35 cellular contexts compared by ENCODE assay signal in the genomic region with DNA sequence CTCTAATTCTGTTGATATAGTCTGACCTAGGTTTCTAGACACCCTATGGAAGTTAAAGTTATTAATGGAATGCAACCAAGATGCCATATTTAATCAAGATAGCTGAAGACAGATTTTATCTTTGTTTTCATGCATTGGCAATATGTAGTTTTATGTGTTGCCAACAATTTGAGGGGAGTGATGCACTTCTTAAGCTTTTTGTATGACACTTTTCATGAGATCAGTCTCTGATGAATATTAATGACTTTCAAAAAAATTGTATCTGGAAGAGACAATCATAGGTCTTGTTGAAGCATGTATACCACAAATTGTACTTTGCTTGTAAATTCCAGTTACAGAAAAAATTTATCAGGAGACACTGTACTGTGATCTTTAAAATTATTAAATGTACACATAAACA.
"Had no signal": no experiment of that assay in that cellular context is flagged by ENCODE, and none has a peak within 500 bp of the region (broad histone marks: within the 10 kb centered on the region; RNA-seq: fewer than 3 reads in every experiment).

No MANE protein-coding gene starts in this region.

- H3K36me3 Mint-ChIP-seq: activated CD4-positive, alpha-beta memory T cell treated with anti-CD3 and anti-CD28 coated beads for 36 hours; activated CD8-positive, alpha-beta memory T cell treated with anti-CD3 and anti-CD28 coated beads, Interleukin-2, amount 10 ng/mL, durations not matched to agents 7 days and 5 days; activated naive CD8-positive, alpha-beta T cell treated with anti-CD3 and anti-CD28 coated beads for 36 hours had no signal

- H3K4me1 ChIP-seq: adrenal gland, body of pancreas, colonic mucosa, gastrocnemius medialis had no signal

- H3K9me3 ChIP-seq: adrenal gland, body of pancreas, breast epithelium, colonic mucosa, gastrocnemius medialis had no signal

- H3K4me3 ChIP-seq: adrenal gland, body of pancreas, breast epithelium, cardiac muscle cell, colonic mucosa, gastrocnemius medialis had no signal

- ATAC-seq: activated CD4-positive, alpha-beta T cell treated with anti-CD3 and anti-CD28 coated beads for 36 hours; activated CD8-positive, alpha-beta memory T cell treated with anti-CD3 and anti-CD28 coated beads, Interleukin-2, amount 10 ng/mL, durations not matched to agents 7 days and 5 days; activated CD8-positive, alpha-beta T cell treated with anti-CD3 and anti-CD28 coated beads, Interleukin-2, amount 10 ng/mL, durations not matched to agents 7 days and 5 days; activated naive CD8-positive, alpha-beta T cell treated with anti-CD3 and anti-CD28 coated beads, Interleukin-2, amount 50 U/mL, for 24 hours; body of pancreas; esophagus mucosa; gastrocnemius medialis; T-helper 17 cell had no signal

- H3K9me3 Mint-ChIP-seq: activated CD4-positive, alpha-beta memory T cell treated with anti-CD3 and anti-CD28 coated beads for 36 hours; activated CD4-positive, alpha-beta T cell treated with anti-CD3 and anti-CD28 coated beads, Interleukin-2, amount 10 ng/mL, durations not matched to agents 24 days and 14 days; activated naive CD4-positive, alpha-beta T cell treated with anti-CD3 and anti-CD28 coated beads for 36 hours; activated naive CD4-positive, alpha-beta T cell treated with anti-CD3 and anti-CD28 coated beads, Interleukin-2, amount 50 U/mL, for 24 hours; activated naive CD8-positive, alpha-beta T cell treated with anti-CD3 and anti-CD28 coated beads for 36 hours; activated T-helper 1 cell treated with anti-CD3 and anti-CD28 coated beads, Interleukin-12 subunit alpha, Interleukin-12 subunit beta, Interleukin-2, Interleukin-4 antibody, amounts not matched to agents 30 ng/mL and 10 ng/mL and 1 ng/mL, durations not matched to agents 14 hours and 24 hours and 36 hours; activated T-helper 2 cell treated with anti-CD3 and anti-CD28 coated beads, Interferon-gamma antibody, Interleukin-2, Interleukin-4, amounts not matched to agents 10 μg/mL and 5 μg/mL and 100 μg/mL, durations not matched to agents 14 hours and 24 hours and 36 hours; T-helper 2 cell treated with Interferon-gamma antibody and Interleukin-4, amounts not matched to agents 5 μg/mL and 100 μg/mL, for 36 hours had no signal

- H3K4me3 Mint-ChIP-seq: activated CD4-positive, alpha-beta memory T cell treated with anti-CD3 and anti-CD28 coated beads for 36 hours; activated CD4-positive, alpha-beta T cell treated with anti-CD3 and anti-CD28 coated beads for 36 hours; activated CD4-positive, alpha-beta T cell treated with anti-CD3 and anti-CD28 coated beads, Interleukin-2, amount 10 ng/mL, durations not matched to agents 24 days and 14 days; activated CD8-positive, alpha-beta memory T cell treated with anti-CD3 and anti-CD28 coated beads, Interleukin-2, amount 10 ng/mL, durations not matched to agents 7 days and 5 days; activated CD8-positive, alpha-beta T cell treated with anti-CD3 and anti-CD28 coated beads, Interleukin-2, amount 10 ng/mL, durations not matched to agents 7 days and 5 days; activated naive CD4-positive, alpha-beta T cell treated with anti-CD3 and anti-CD28 coated beads for 36 hours; activated naive CD4-positive, alpha-beta T cell treated with anti-CD3 and anti-CD28 coated beads, Interleukin-2, amount 50 U/mL, for 24 hours; activated naive CD8-positive, alpha-beta T cell treated with anti-CD3 and anti-CD28 coated beads for 36 hours; activated naive CD8-positive, alpha-beta T cell treated with anti-CD3 and anti-CD28 coated beads, Interleukin-2, amount 50 U/mL, for 24 hours; activated T-helper 1 cell treated with anti-CD3 and anti-CD28 coated beads, Interleukin-12 subunit alpha, Interleukin-12 subunit beta, Interleukin-2, Interleukin-4 antibody, amounts not matched to agents 30 ng/mL and 10 ng/mL and 1 ng/mL, durations not matched to agents 14 hours and 24 hours and 36 hours; T-helper 17 cell; T-helper 2 cell treated with Interferon-gamma antibody and Interleukin-4, amounts not matched to agents 5 μg/mL and 100 μg/mL, for 36 hours had no signal

- H3K27ac ChIP-seq: adrenal gland, body of pancreas, breast epithelium, cardiac muscle cell, colonic mucosa, gastrocnemius medialis had no signal

- H3K27ac Mint-ChIP-seq: activated CD4-positive, alpha-beta memory T cell treated with anti-CD3 and anti-CD28 coated beads for 36 hours; activated CD4-positive, alpha-beta T cell treated with anti-CD3 and anti-CD28 coated beads for 36 hours; activated CD4-positive, alpha-beta T cell treated with anti-CD3 and anti-CD28 coated beads, Interleukin-2, amount 10 ng/mL, durations not matched to agents 24 days and 14 days; activated CD8-positive, alpha-beta memory T cell treated with anti-CD3 and anti-CD28 coated beads, Interleukin-2, amount 10 ng/mL, durations not matched to agents 7 days and 5 days; activated CD8-positive, alpha-beta T cell treated with anti-CD3 and anti-CD28 coated beads, Interleukin-2, amount 10 ng/mL, durations not matched to agents 7 days and 5 days; activated naive CD4-positive, alpha-beta T cell treated with anti-CD3 and anti-CD28 coated beads for 36 hours; activated naive CD4-positive, alpha-beta T cell treated with anti-CD3 and anti-CD28 coated beads, Interleukin-2, amount 50 U/mL, for 24 hours; activated naive CD8-positive, alpha-beta T cell treated with anti-CD3 and anti-CD28 coated beads for 36 hours; activated naive CD8-positive, alpha-beta T cell treated with anti-CD3 and anti-CD28 coated beads, Interleukin-2, amount 50 U/mL, for 24 hours; activated T-helper 1 cell treated with anti-CD3 and anti-CD28 coated beads, Interleukin-12 subunit alpha, Interleukin-12 subunit beta, Interleukin-2, Interleukin-4 antibody, amounts not matched to agents 30 ng/mL and 10 ng/mL and 1 ng/mL, durations not matched to agents 14 hours and 24 hours and 36 hours; activated T-helper 2 cell treated with anti-CD3 and anti-CD28 coated beads, Interferon-gamma antibody, Interleukin-2, Interleukin-4, amounts not matched to agents 10 μg/mL and 5 μg/mL and 100 μg/mL, durations not matched to agents 14 hours and 24 hours and 36 hours; T-helper 17 cell; T-helper 2 cell treated with Interferon-gamma antibody and Interleukin-4, amounts not matched to agents 5 μg/mL and 100 μg/mL, for 36 hours had no signal

- DNase-seq: activated CD4-positive, alpha-beta memory T cell treated with anti-CD3 and anti-CD28 coated beads for 36 hours; activated CD4-positive, alpha-beta T cell treated with anti-CD3 and anti-CD28 coated beads for 36 hours; activated CD4-positive, alpha-beta T cell treated with anti-CD3 and anti-CD28 coated beads, Interleukin-2, amount 10 ng/mL, durations not matched to agents 24 days and 14 days; activated CD4-positive, CD25-positive, alpha-beta regulatory T cell; activated CD4-positive, CD25-positive, alpha-beta regulatory T cell treated with anti-CD3 and anti-CD28 coated beads, Interleukin-2, amount 50 U/mL, for 72 hours; activated CD8-positive, alpha-beta memory T cell treated with anti-CD3 and anti-CD28 coated beads, Interleukin-2, amount 10 ng/mL, durations not matched to agents 7 days and 5 days; activated CD8-positive, alpha-beta memory T cell treated with anti-CD3 and anti-CD28 coated beads, Interleukin-2, amount 50 U/mL, for 4 hours; activated CD8-positive, alpha-beta T cell treated with anti-CD3 and anti-CD28 coated beads, Interleukin-2, amount 10 ng/mL, durations not matched to agents 7 days and 5 days; activated effector memory CD4-positive, alpha-beta T cell treated with anti-CD3 and anti-CD28 coated beads, Interleukin-2, amount 50 U/mL, for 16 hours; activated naive CD4-positive, alpha-beta T cell treated with anti-CD3 and anti-CD28 coated beads for 36 hours; activated naive CD8-positive, alpha-beta T cell treated with anti-CD3 and anti-CD28 coated beads for 36 hours; activated naive CD8-positive, alpha-beta T cell treated with anti-CD3 and anti-CD28 coated beads, Interleukin-2, amount 50 U/mL, for 24 hours; activated T-cell treated with anti-CD3 and anti-CD28 coated beads, Interleukin-2, amount 50 U/mL, for 1 hour; activated T-cell treated with anti-CD3 and anti-CD28 coated beads, Interleukin-2, amount 50 U/mL, for 48 hours; adrenal gland; amygdala; aorta; body of pancreas; central memory CD4-positive, alpha-beta T cell; cerebellar nuclear complex; colonic mucosa; effector CD8-positive, alpha-beta T cell; foreskin fibroblast; gastrocnemius medialis; glutamatergic neuron; T-helper 1 cell; T-helper 17 cell; T1000 had no signal

- H3K4me1 Mint-ChIP-seq: activated CD4-positive, alpha-beta T cell treated with anti-CD3 and anti-CD28 coated beads for 36 hours; activated naive CD4-positive, alpha-beta T cell treated with anti-CD3 and anti-CD28 coated beads, Interleukin-2, amount 50 U/mL, for 24 hours; activated naive CD8-positive, alpha-beta T cell treated with anti-CD3 and anti-CD28 coated beads for 36 hours; T-helper 17 cell had no signal

- H3K27me3 ChIP-seq: adrenal gland, body of pancreas, breast epithelium, cardiac muscle cell, colonic mucosa, gastrocnemius medialis had no signal

- H3K36me3 ChIP-seq: adrenal gland, breast epithelium, cardiac muscle cell, colonic mucosa, gastrocnemius medialis had no signal

- H3K27me3 Mint-ChIP-seq: activated CD4-positive, alpha-beta memory T cell treated with anti-CD3 and anti-CD28 coated beads for 36 hours; activated CD4-positive, alpha-beta T cell treated with anti-CD3 and anti-CD28 coated beads for 36 hours; activated CD8-positive, alpha-beta memory T cell treated with anti-CD3 and anti-CD28 coated beads, Interleukin-2, amount 10 ng/mL, durations not matched to agents 7 days and 5 days; activated naive CD4-positive, alpha-beta T cell treated with anti-CD3 and anti-CD28 coated beads, Interleukin-2, amount 50 U/mL, for 24 hours; activated naive CD8-positive, alpha-beta T cell treated with anti-CD3 and anti-CD28 coated beads for 36 hours; activated naive CD8-positive, alpha-beta T cell treated with anti-CD3 and anti-CD28 coated beads, Interleukin-2, amount 50 U/mL, for 24 hours; T-helper 17 cell had no signal
